Comparison of ENCODE assay signal across 1 cellular context in genomic region chr6:160767019-160767646, GRCh38.
TF ChIP-seq lines count a peak whose summit lies in the region.

No MANE protein-coding gene starts in this region.

TF ChIP-seq in HepG2, 621 proteins besides CTCF, POLR2A, EP300 and RAD21 (continued from another document and continues in another):
- TF ChIP-seq, protein P1, sequence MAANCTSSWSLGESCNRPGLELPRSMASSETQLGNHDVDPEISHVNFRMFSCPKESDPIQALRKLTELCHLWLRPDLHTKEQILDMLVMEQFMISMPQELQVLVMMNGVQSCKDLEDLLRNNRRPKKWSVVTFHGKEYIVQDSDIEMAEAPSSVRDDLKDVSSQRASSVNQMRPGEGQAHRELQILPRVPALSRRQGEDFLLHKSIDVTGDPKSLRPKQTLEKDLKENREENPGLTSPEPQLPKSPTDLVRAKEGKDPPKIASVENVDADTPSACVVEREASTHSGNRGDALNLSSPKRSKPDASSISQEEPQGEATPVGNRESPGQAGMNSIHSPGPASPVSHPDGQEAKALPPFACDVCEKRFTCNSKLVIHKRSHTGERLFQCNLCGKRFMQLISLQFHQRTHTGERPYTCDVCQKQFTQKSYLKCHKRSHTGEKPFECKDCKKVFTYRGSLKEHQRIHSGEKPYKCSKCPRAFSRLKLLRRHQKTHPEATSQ (CRISPR knock-in tag; IDR thresholded peaks at IDR 0.05; ENCODE audit: borderline replicate concordance): no peak
- TF ChIP-seq, protein P2, sequence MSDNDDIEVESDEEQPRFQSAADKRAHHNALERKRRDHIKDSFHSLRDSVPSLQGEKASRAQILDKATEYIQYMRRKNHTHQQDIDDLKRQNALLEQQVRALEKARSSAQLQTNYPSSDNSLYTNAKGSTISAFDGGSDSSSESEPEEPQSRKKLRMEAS (IDR thresholded peaks at IDR 0.05): peak; percentile 63
- TF ChIP-seq NR2F1 (CRISPR knock-in tag; IDR thresholded peaks at IDR 0.05) (no peak), EZH2 (conservative IDR thresholded peaks at IDR 0.05; ENCODE audit: low read depth, low read length) (no peak), THAP7 (CRISPR knock-in tag; IDR thresholded peaks at IDR 0.05) (peak; percentile 84), NFRKB (IDR thresholded peaks at IDR 0.05) (no peak), REXO4 (CRISPR knock-in tag; IDR thresholded peaks at IDR 0.05; ENCODE audit: borderline replicate concordance) (no peak), STAG1 (CRISPR knock-in tag; IDR thresholded peaks at IDR 0.05) (peak; percentile 79), MIER2 (CRISPR knock-in tag; IDR thresholded peaks at IDR 0.05) (no peak), POGK (CRISPR knock-in tag; conservative IDR thresholded peaks at IDR 0.05) (no peak), TARDBP (CRISPR knock-in tag; IDR thresholded peaks at IDR 0.05) (no peak), THRA (CRISPR knock-in tag; IDR thresholded peaks at IDR 0.05; ENCODE audit: borderline replicate concordance) (no peak), DZIP1 (CRISPR knock-in tag; IDR thresholded peaks at IDR 0.05) (no peak), SRF (IDR thresholded peaks at IDR 0.05; ENCODE audit: low read depth, low read length) (no peak), ZMAT3 (CRISPR knock-in tag; conservative IDR thresholded peaks at IDR 0.05) (0 out of 2 replicates have a peak, but pooled peaks have one; percentile 55), ZNF564 (CRISPR knock-in tag; IDR thresholded peaks at IDR 0.05) (no peak), HIVEP1 (CRISPR knock-in tag; IDR thresholded peaks at IDR 0.05) (no peak), GLMP (CRISPR knock-in tag; IDR thresholded peaks at IDR 0.05; ENCODE audit: borderline replicate concordance) (no peak), ZMYM4 (CRISPR knock-in tag; IDR thresholded peaks at IDR 0.05) (peak; percentile 82), TBL1XR1 (IDR thresholded peaks at IDR 0.05; ENCODE audit: borderline replicate concordance, low read length, partially characterized antibody) (no peak), SALL1 (CRISPR knock-in tag; IDR thresholded peaks at IDR 0.05) (peak; percentile 67; the same call in 1 of the 2 replicates), ZIK1 (CRISPR knock-in tag; IDR thresholded peaks at IDR 0.05; ENCODE audit: borderline replicate concordance, low read depth) (0 out of 2 replicates have a peak, but pooled peaks have one; percentile 42), ZNF253 (CRISPR knock-in tag; IDR thresholded peaks at IDR 0.05; ENCODE audit: borderline replicate concordance) (no peak), PTBP1 (IDR thresholded peaks at IDR 0.05; ENCODE audit: low read depth, low read length, poor library complexity, severe bottlenecking) (peak; percentile 55), ADNP (CRISPR knock-in tag; IDR thresholded peaks at IDR 0.05) (no peak), ZNF777 (CRISPR knock-in tag; IDR thresholded peaks at IDR 0.05) (no peak), SPEN (CRISPR knock-in tag; IDR thresholded peaks at IDR 0.05; ENCODE audit: low read depth) (peak; percentile 30; the same call in 1 of the 2 replicates), BCL3 (CRISPR knock-in tag; IDR thresholded peaks at IDR 0.05) (peak; percentile 71; the same call in 1 of the 2 replicates)
- TF ChIP-seq, protein P3, sequence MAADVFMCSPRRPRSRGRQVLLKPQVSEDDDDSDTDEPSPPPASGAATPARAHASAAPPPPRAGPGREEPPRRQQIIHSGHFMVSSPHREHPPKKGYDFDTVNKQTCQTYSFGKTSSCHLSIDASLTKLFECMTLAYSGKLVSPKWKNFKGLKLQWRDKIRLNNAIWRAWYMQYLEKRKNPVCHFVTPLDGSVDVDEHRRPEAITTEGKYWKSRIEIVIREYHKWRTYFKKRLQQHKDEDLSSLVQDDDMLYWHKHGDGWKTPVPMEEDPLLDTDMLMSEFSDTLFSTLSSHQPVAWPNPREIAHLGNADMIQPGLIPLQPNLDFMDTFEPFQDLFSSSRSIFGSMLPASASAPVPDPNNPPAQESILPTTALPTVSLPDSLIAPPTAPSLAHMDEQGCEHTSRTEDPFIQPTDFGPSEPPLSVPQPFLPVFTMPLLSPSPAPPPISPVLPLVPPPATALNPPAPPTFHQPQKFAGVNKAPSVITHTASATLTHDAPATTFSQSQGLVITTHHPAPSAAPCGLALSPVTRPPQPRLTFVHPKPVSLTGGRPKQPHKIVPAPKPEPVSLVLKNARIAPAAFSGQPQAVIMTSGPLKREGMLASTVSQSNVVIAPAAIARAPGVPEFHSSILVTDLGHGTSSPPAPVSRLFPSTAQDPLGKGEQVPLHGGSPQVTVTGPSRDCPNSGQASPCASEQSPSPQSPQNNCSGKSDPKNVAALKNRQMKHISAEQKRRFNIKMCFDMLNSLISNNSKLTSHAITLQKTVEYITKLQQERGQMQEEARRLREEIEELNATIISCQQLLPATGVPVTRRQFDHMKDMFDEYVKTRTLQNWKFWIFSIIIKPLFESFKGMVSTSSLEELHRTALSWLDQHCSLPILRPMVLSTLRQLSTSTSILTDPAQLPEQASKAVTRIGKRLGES (CRISPR knock-in tag; IDR thresholded peaks at IDR 0.05; ENCODE audit: borderline replicate concordance): no peak
- TF ChIP-seq, protein P4, sequence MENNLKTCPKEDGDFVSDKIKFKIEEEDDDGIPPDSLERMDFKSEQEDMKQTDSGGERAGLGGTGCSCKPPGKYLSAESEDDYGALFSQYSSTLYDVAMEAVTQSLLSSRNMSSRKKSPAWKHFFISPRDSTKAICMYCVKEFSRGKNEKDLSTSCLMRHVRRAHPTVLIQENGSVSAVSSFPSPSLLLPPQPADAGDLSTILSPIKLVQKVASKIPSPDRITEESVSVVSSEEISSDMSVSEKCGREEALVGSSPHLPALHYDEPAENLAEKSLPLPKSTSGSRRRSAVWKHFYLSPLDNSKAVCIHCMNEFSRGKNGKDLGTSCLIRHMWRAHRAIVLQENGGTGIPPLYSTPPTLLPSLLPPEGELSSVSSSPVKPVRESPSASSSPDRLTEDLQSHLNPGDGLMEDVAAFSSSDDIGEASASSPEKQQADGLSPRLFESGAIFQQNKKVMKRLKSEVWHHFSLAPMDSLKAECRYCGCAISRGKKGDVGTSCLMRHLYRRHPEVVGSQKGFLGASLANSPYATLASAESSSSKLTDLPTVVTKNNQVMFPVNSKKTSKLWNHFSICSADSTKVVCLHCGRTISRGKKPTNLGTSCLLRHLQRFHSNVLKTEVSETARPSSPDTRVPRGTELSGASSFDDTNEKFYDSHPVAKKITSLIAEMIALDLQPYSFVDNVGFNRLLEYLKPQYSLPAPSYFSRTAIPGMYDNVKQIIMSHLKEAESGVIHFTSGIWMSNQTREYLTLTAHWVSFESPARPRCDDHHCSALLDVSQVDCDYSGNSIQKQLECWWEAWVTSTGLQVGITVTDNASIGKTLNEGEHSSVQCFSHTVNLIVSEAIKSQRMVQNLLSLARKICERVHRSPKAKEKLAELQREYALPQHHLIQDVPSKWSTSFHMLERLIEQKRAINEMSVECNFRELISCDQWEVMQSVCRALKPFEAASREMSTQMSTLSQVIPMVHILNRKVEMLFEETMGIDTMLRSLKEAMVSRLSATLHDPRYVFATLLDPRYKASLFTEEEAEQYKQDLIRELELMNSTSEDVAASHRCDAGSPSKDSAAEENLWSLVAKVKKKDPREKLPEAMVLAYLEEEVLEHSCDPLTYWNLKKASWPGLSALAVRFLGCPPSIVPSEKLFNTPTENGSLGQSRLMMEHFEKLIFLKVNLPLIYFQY (CRISPR knock-in tag; IDR thresholded peaks at IDR 0.05; ENCODE audit: borderline replicate concordance): no peak
- TF ChIP-seq, protein P5, sequence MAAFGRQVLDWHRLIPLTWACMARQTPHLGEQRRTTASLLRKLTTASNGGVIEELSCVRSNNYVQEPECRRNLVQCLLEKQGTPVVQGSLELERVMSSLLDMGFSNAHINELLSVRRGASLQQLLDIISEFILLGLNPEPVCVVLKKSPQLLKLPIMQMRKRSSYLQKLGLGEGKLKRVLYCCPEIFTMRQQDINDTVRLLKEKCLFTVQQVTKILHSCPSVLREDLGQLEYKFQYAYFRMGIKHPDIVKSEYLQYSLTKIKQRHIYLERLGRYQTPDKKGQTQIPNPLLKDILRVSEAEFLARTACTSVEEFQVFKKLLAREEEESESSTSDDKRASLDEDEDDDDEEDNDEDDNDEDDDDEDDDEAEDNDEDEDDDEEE (CRISPR knock-in tag; IDR thresholded peaks at IDR 0.05): 0 out of 2 replicates have a peak, but pooled peaks have one; percentile 27
- TF ChIP-seq, protein P6, sequence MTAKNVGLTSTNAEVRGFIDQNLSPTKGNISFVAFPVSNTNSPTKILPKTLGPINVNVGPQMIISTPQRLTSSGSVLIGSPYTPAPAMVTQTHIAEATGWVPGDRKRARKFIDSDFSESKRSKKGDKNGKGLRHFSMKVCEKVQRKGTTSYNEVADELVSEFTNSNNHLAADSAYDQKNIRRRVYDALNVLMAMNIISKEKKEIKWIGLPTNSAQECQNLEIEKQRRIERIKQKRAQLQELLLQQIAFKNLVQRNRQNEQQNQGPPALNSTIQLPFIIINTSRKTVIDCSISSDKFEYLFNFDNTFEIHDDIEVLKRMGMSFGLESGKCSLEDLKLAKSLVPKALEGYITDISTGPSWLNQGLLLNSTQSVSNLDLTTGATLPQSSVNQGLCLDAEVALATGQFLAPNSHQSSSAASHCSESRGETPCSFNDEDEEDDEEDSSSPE (CRISPR knock-in tag; IDR thresholded peaks at IDR 0.05): no peak
- TF ChIP-seq, protein P7, sequence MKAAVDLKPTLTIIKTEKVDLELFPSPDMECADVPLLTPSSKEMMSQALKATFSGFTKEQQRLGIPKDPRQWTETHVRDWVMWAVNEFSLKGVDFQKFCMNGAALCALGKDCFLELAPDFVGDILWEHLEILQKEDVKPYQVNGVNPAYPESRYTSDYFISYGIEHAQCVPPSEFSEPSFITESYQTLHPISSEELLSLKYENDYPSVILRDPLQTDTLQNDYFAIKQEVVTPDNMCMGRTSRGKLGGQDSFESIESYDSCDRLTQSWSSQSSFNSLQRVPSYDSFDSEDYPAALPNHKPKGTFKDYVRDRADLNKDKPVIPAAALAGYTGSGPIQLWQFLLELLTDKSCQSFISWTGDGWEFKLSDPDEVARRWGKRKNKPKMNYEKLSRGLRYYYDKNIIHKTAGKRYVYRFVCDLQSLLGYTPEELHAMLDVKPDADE (CRISPR knock-in tag; IDR thresholded peaks at IDR 0.05): no peak
